ENCODE assay signal across 1 cellular context in the genomic region with DNA sequence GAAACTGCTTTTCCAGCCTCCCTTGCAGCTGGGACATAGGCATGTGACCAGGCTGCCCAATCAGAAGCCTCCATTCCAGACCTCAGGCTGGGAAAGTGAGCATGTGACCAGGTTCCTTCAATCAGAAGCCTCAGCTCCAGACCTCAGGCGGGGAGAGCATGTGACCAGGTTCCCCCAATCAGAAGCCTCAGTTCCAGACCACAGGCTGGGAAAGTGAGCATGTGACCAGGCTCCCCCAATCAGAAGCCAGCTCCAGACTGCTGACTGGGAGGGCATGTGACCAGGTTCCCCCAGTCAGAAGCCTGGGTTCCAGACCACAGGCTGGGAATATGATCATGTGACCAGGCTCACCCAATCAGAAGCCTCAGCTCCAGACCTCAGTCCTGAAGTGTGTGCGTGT.
A peak's percentile ranks its signal among the peaks of the same experiment; 100 is the strongest.
TF ChIP-seq lines count a peak whose summit lies in the region.

No MANE protein-coding gene starts in this region.

TF ChIP-seq in HepG2, 621 proteins besides CTCF, POLR2A, EP300 and RAD21:
- TF ChIP-seq NFYC (CRISPR knock-in tag; IDR thresholded peaks at IDR 0.05) (peak; percentile 71), ZBTB7A (CRISPR knock-in tag; IDR thresholded peaks at IDR 0.05) (no peak), RAD51 (IDR thresholded peaks at IDR 0.05; ENCODE audit: borderline replicate concordance) (peak; percentile 80), NFYB (CRISPR knock-in tag; IDR thresholded peaks at IDR 0.05) (peak; percentile 72), POLR2AphosphoS2 (IDR thresholded peaks at IDR 0.05; ENCODE audit: low read depth, low read length) (no peak), AHR (CRISPR knock-in tag; IDR thresholded peaks at IDR 0.05) (no peak)
- TF ChIP-seq, protein P1, sequence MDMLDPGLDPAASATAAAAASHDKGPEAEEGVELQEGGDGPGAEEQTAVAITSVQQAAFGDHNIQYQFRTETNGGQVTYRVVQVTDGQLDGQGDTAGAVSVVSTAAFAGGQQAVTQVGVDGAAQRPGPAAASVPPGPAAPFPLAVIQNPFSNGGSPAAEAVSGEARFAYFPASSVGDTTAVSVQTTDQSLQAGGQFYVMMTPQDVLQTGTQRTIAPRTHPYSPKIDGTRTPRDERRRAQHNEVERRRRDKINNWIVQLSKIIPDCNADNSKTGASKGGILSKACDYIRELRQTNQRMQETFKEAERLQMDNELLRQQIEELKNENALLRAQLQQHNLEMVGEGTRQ (IDR thresholded peaks at IDR 0.05; ENCODE audit: low read depth, low read length) = peak; percentile 87
- TF ChIP-seq, protein P1 (CRISPR knock-in tag; IDR thresholded peaks at IDR 0.05; ENCODE audit: borderline replicate concordance) = peak; percentile 81; the same call in 1 of the 2 replicates
TF ChIP-seq in HepG2: peak in this region for 4.
